In genomic region chr17:41654134-41654907, GRCh38 we compare ENCODE assay signal across 14 cellular contexts. TPM values are rescaled to one million over a fixed set of nuclear protein-coding genes. Genes with fewer than 3 reads are reported as not detected.
DNase-seq lines count a peak whose midpoint lies in the region; ATAC-seq, FAIRE-seq and TF ChIP-seq lines count a peak whose summit lies in the region.
"Had no signal": no experiment of that assay in that cellular context is flagged by ENCODE, and none has a peak within 500 bp of the region (broad histone marks: within the 10 kb centered on the region; RNA-seq: fewer than 3 reads in every experiment).

No MANE protein-coding gene starts in this region.

- POLR2A ChIA-PET in HCT116 (lab: Charles Lee), result interaction anchor here (1.1 to 1.6 kb wide), 5 partner anchors 9 to 132 kb away, joined by 3 to 12 read pairs (median 4); partner anchors contain the start of genes EIF1 and KRT19

- H3K9ac ChIP-seq in HCT116 (ENCODE audit: low read length), result peak overlapping the region; percentile 67

- H3K4me3 ChIP-seq in HCT116 (replicated peaks in 1 of 2; ENCODE audit: low read depth in 1 of 2, low read length in 2 of 2) (peak overlapping the region in 1 of 2 experiments; percentile 16; a peak in 2 of 4 replicates), RWPE2 (ENCODE audit: severe bottlenecking) (no peak overlapping the region), left lung (no peak overlapping the region), stomach (no peak overlapping the region)

- H3K36me3 Mint-ChIP-seq in activated naive CD8-positive, alpha-beta T cell treated with anti-CD3 and anti-CD28 coated beads for 36 hours, result no peaks in the 10 kb centered on the region
- H3K36me3 Mint-ChIP-seq: CD8-positive, alpha-beta memory T cell had no signal

- no peaks in the 10 kb centered on the region for H3K4me1 Mint-ChIP-seq in activated naive CD8-positive, alpha-beta T cell treated with anti-CD3 and anti-CD28 coated beads for 36 hours

- no peaks in the 10 kb centered on the region for H3K9me2 ChIP-seq in HCT116 (ENCODE audit: insufficient read depth)

- TF ChIP-seq CTCF in HCT116 (IDR thresholded peaks at IDR 0.05 in 2 of 3, conservative IDR thresholded peaks at IDR 0.05 in 1 of 3; ENCODE audit: borderline replicate concordance in 1 of 3, insufficient read depth in 1 of 3, low read depth in 2 of 3, low read length in 2 of 3) (no peak), RWPE2 (IDR thresholded peaks at IDR 0.05; ENCODE audit: poor library complexity, severe bottlenecking) (no peak), left lung (IDR thresholded peaks at IDR 0.05) (no peak), stomach (IDR thresholded peaks at IDR 0.05) (no peak)

- CTCF ChIA-PET in HCT116 (lab: Charles Lee), result interaction anchor here (1.0 to 11.1 kb wide), 4 partner anchors 9 to 1039 kb away, joined by 3 to 217 read pairs (median 18); no protein-coding TSS in a partner anchor

- RAD21 ChIA-PET in HCT116 (lab: Charles Lee; ENCODE audit: low non-redundant PET in 1 of 2, low total read pairs in 2 of 2, uncharacterized antibody in 2 of 2, unreplicated experiment in 2 of 2), result interaction anchor here (1.2 to 1.4 kb wide), 3 partner anchors 9 to 106 kb away, joined by 3 to 5 read pairs (median 5); no protein-coding TSS in a partner anchor

- H3K36me3 ChIP-seq in HCT116 (ENCODE audit: control insufficient read depth in 1 of 2, insufficient read depth in 2 of 2, low read length in 2 of 2) (no peaks in the 10 kb centered on the region), RWPE2 (ENCODE audit: low read depth) (no peaks in the 10 kb centered on the region), left lung (no peaks in the 10 kb centered on the region), stomach (no peaks in the 10 kb centered on the region)

- H3K27me3 ChIP-seq in HCT116 (ENCODE audit: insufficient read depth, low read length) (no peaks in the 10 kb centered on the region), RWPE2 (ENCODE audit: insufficient read depth, poor library complexity, severe bottlenecking) (no peaks in the 10 kb centered on the region), left lung (no peaks in the 10 kb centered on the region), stomach (no peaks in the 10 kb centered on the region)

- no peak overlapping the region for H3K27ac Mint-ChIP-seq in activated naive CD8-positive, alpha-beta T cell treated with anti-CD3 and anti-CD28 coated beads for 36 hours
- H3K27ac Mint-ChIP-seq: CD8-positive, alpha-beta memory T cell had no signal

- H3K4me2 ChIP-seq in HCT116 (ENCODE audit: low read length), result peak overlapping the region; percentile 82

- H3K27me3 Mint-ChIP-seq in activated naive CD8-positive, alpha-beta T cell treated with anti-CD3 and anti-CD28 coated beads for 36 hours, result no peaks in the 10 kb centered on the region

- H3K9me3 Mint-ChIP-seq in activated naive CD8-positive, alpha-beta T cell treated with anti-CD3 and anti-CD28 coated beads for 36 hours, result no peaks in the 10 kb centered on the region
- H3K9me3 Mint-ChIP-seq: CD8-positive, alpha-beta memory T cell had no signal

- 32 to 63% (median 35%) methylated on average over 10 to 19 of the region's 19 CpGs for WGBS in stomach, 5 donors

- DNase-seq in HCT116 (ENCODE audit: low read depth, low spot score) (peak; percentile 69), RWPE2 (ENCODE audit: low spot score) (peak; percentile 99), left lung (peak; percentile 84 to 94), stomach (peak; percentile 94), NCI-H2081 treated with DMSO at 0.1 percent for 48 hours (lab: John Stamatoyannopoulos, UW) (no peak), GM19239 (ENCODE audit: insufficient read length, low spot score) (no peak)
- no peak for DNase-seq in activated naive CD8-positive, alpha-beta T cell treated with anti-CD3 and anti-CD28 coated beads for 36 hours
- DNase-seq: activated CD8-positive, alpha-beta memory T cell treated with anti-CD3 and anti-CD28 coated beads, Interleukin-2, amount 50 U/mL, for 48 hours; amniotic stem cell; CD8-positive, alpha-beta memory T cell; effector memory CD4-positive, alpha-beta T cell; KG1; NCI-H2029 had no signal

- H3K4me1 ChIP-seq in HCT116 (ENCODE audit: control insufficient read depth in 1 of 2, insufficient read depth in 2 of 2, low read length in 2 of 2) (peaks cover 45 to 78% of the 10 kb centered on the region in 2 experiments), RWPE2 (ENCODE audit: insufficient read depth, poor library complexity, severe bottlenecking) (peaks cover 64% of the 10 kb centered on the region), left lung (peaks cover 0 to 12% of the 10 kb centered on the region in 2 donors), stomach (peaks cover 45 to 84% (median 68%) of the 10 kb centered on the region in 4 donors)

- no peak overlapping the region for H2AFZ ChIP-seq in HCT116 (ENCODE audit: low read depth, low read length, poor library complexity, severe bottlenecking)

- TF ChIP-seq EP300 in stomach (IDR thresholded peaks at IDR 0.05), result no peak

- no peak overlapping the region for H3K4me3 Mint-ChIP-seq in activated naive CD8-positive, alpha-beta T cell treated with anti-CD3 and anti-CD28 coated beads for 36 hours
- H3K4me3 Mint-ChIP-seq: CD8-positive, alpha-beta memory T cell had no signal

- H3K9me3 ChIP-seq in HCT116 (ENCODE audit: control insufficient read depth in 1 of 2, insufficient read depth in 1 of 2, low read depth in 1 of 2, low read length in 2 of 2) (no peaks in the 10 kb centered on the region), RWPE2 (ENCODE audit: severe bottlenecking) (no peaks in the 10 kb centered on the region), left lung (no peaks in the 10 kb centered on the region), stomach (no peaks in the 10 kb centered on the region)

- no peak for TF ChIP-seq RAD21 in HCT116 (IDR thresholded peaks at IDR 0.05; ENCODE audit: low read depth)

- no peaks in the 10 kb centered on the region for H3K79me2 ChIP-seq in HCT116 (ENCODE audit: insufficient read depth, low read length)

- BruUV-seq in HCT116 (replicated peaks; lab: Mats Ljungman, UMichigan), result no TSS peak

- intact Hi-C loops in HCT116 (cut with micrococcal nuclease) (no loop called here), left lung (cut with DNase I) (no loop called here), stomach (cut with DNase I; ENCODE audit: low total_unique reads) (loop anchor here (10.0 kb wide), 1 partner anchor 750 kb away; no protein-coding TSS in a partner anchor)

- FAIRE-seq in GM19239 (lab: Jason Lieb, UNC), result no peak

- TF ChIP-seq POLR2A in HCT116 (IDR thresholded peaks at IDR 0.05; ENCODE audit: borderline replicate concordance, extremely low read depth, insufficient read depth, insufficient read length) (no peak), stomach (IDR thresholded peaks at IDR 0.05) (no peak)

- ATAC-seq in HCT116 (peak; percentile 82), RWPE2 (ENCODE audit: low read depth) (peak; percentile 67), left lung (peak; percentile 80), GM21360 (IDR thresholded peaks at IDR 0.05; ENCODE audit: unreplicated experiment) (no peak)

- no peaks in the 10 kb centered on the region for H4K20me1 ChIP-seq in HCT116 (ENCODE audit: insufficient read depth)

- H3K27ac ChIP-seq in HCT116 (ENCODE audit: low read depth, low read length), result peak overlapping the region; percentile 71
- H3K27ac ChIP-seq in RWPE2 (ENCODE audit: poor library complexity, severe bottlenecking), result peak overlapping the region; percentile 99
- H3K27ac ChIP-seq in left lung, result peak overlapping the region; percentile 76 to 85
- H3K27ac ChIP-seq in stomach, result peak overlapping the region; percentile 77 to 93 (median 88)

TF ChIP-seq in HCT116, 20 proteins besides CTCF, POLR2A, EP300 and RAD21:
- TF ChIP-seq MAX (IDR thresholded peaks at IDR 0.05) (peak; percentile 70; the same call in 1 of the 2 replicates), ZNF274 (IDR thresholded peaks at IDR 0.05; ENCODE audit: low read depth, low read length) (no peak), POLR2AphosphoS5 (IDR thresholded peaks at IDR 0.05; ENCODE audit: low read depth, low read length) (peak; percentile 59; the same call in 1 of the 2 replicates)

RNA-seq across cellular contexts. Expression of gene KRT17, which starts 29.9 kb away (rescaled TPM):
- not detected for total RNA-seq in HCT116 (2021; ENCODE audit: unreplicated experiment)
- polyA plus RNA-seq in HCT116 (2012), result 0.20 and 0.25 TPM in 2 replicates
- 10 to 100 TPM; 14.2 to 85.6 TPM for total RNA-seq in left lung
- 10 to 100 TPM in 2 of 5 donors, 1 to 10 TPM in 2, not detected in 1; 1.6 to 13.6 (median 8.1) TPM for total RNA-seq in stomach
- 10 to 100 TPM in 1 of 3 donors, 1 to 10 TPM in 2; 2.0 to 14.2 (median 6.0) TPM for polyA plus RNA-seq in stomach
- total RNA-seq in activated naive CD8-positive, alpha-beta T cell treated with anti-CD3 and anti-CD28 coated beads for 36 hours, result not detected
- polyA plus RNA-seq: CD8-positive, alpha-beta memory T cell had no signal

RNA-seq across cellular contexts. Expression of gene EIF1, which starts 34.4 kb away (rescaled TPM):
- 1,082 TPM for total RNA-seq in HCT116 (2021; ENCODE audit: unreplicated experiment)
- polyA plus RNA-seq in HCT116 (2012), result 1,232 and 1,393 TPM in 2 replicates
- total RNA-seq in left lung, result 100 to 1,000 TPM; 728 to 773 TPM
- 100 to 1,000 TPM in 3 of 5 donors, 10 to 100 TPM in 2; 62.4 to 255 (median 187) TPM for total RNA-seq in stomach
- polyA plus RNA-seq in stomach, result 100 to 1,000 TPM; 333 to 972 (median 834) TPM
- 1,000 to 10,000 TPM; 1,196 to 1,277 TPM for total RNA-seq in activated naive CD8-positive, alpha-beta T cell treated with anti-CD3 and anti-CD28 coated beads for 36 hours

RNA-seq across cellular contexts. Expression of gene KRT16, which starts 41.8 kb away (rescaled TPM):
- total RNA-seq in HCT116 (2021; ENCODE audit: unreplicated experiment), result 0.61 TPM
- polyA plus RNA-seq in HCT116 (2012), result 3.0 and 4.7 TPM in 2 replicates
- total RNA-seq in left lung, result 1 to 10 TPM in 1 of 2 donors, under 1 TPM in 1; 0.65 to 1.0 TPM
- 1 to 10 TPM in 1 of 5 donors, not detected in 4; 1.1 TPM for total RNA-seq in stomach
- 10 to 100 TPM in 1 of 3 donors, 1 to 10 TPM in 1, not detected in 1; 1.3 to 32.8 TPM for polyA plus RNA-seq in stomach
- total RNA-seq in activated naive CD8-positive, alpha-beta T cell treated with anti-CD3 and anti-CD28 coated beads for 36 hours, result not detected
- total RNA-seq: CD8-positive, alpha-beta memory T cell had no signal
- polyA plus RNA-seq: CD8-positive, alpha-beta memory T cell had no signal

RNA-seq across cellular contexts. Expression of gene GAST, which starts 57.8 kb away (rescaled TPM):
- not detected for total RNA-seq in HCT116 (2021; ENCODE audit: unreplicated experiment)
- 0.21 TPM in 1 of 2 replicates, not detected in the other for polyA plus RNA-seq in HCT116 (2012)
- total RNA-seq in left lung, result not detected
- 10 to 100 TPM in 1 of 5 donors, not detected in 4; 32.7 TPM for total RNA-seq in stomach
- 1 to 10 TPM in 1 of 3 donors, not detected in 2; 1.3 TPM for polyA plus RNA-seq in stomach
- not detected for total RNA-seq in activated naive CD8-positive, alpha-beta T cell treated with anti-CD3 and anti-CD28 coated beads for 36 hours
- total RNA-seq: CD8-positive, alpha-beta memory T cell had no signal
- polyA plus RNA-seq: CD8-positive, alpha-beta memory T cell had no signal

Comparison
In these comparisons a context has a peak if more than half of its experiments do, and no peak if none do; other contexts are left out.
1. DNase-seq: peak in HCT116 (single experiment), RWPE2 (single experiment), left lung (2 of 2) and stomach (single experiment); none in NCI-H2081 treated with DMSO at 0.1 percent for 48 hours (single experiment), activated naive CD8-positive, alpha-beta T cell treated with anti-CD3 and anti-CD28 coated beads for 36 hours (single experiment) and GM19239 (single experiment).
2. Peak in every context shown above with its lines, with median percentiles within 50 percentile points of each other: H3K27ac ChIP-seq.